In the genomic region with DNA sequence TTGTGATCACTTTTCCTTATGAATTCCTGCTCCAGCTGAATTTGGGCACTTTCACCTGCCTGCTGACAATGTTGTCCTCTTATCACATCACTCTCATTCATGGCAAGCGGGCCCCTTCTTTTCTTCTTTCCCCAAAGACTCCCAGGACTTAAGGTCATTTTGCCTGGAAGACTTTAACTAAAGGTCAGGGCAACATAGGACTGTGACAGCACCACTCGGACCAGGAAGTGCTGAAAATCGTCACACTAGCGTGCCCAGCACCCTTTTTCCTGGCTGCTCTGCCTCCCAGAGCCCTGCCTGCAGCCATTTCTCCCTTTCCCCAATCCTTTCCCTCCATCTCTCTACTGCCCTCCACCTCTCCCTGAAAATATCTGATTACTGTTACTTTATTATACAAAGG, we compare ENCODE assay signal across 1 cellular context.
TF ChIP-seq lines count a peak whose summit lies in the region.

No MANE protein-coding gene starts in this region.

TF ChIP-seq in H1, 55 proteins besides CTCF, POLR2A, EP300 and RAD21:
- TF ChIP-seq CREB1 (IDR thresholded peaks at IDR 0.05) (no peak), CHD2 (IDR thresholded peaks at IDR 0.05; ENCODE audit: low read length) (no peak), CBX5 (IDR thresholded peaks at IDR 0.05; ENCODE audit: low read depth, low read length) (no peak), TCF12 (IDR thresholded peaks at IDR 0.05; ENCODE audit: low read depth, low read length) (no peak), CBX8 (IDR thresholded peaks at IDR 0.05; ENCODE audit: borderline replicate concordance, low read depth, low read length) (no peak), SUZ12 (IDR thresholded peaks at IDR 0.05; ENCODE audit: low read length) (no peak), SP2 (IDR thresholded peaks at IDR 0.05; ENCODE audit: low read length) (no peak), SRF (IDR thresholded peaks at IDR 0.05; ENCODE audit: low read depth, low read length) (no peak), BACH1 (IDR thresholded peaks at IDR 0.05; ENCODE audit: low read length) (no peak), SAP30 (IDR thresholded peaks at IDR 0.05; ENCODE audit: insufficient read depth, insufficient replicate concordance, low read length) (no peak), CEBPB (IDR thresholded peaks at IDR 0.05; ENCODE audit: low read depth, low read length) (no peak), NANOG (IDR thresholded peaks at IDR 0.05; ENCODE audit: insufficient read depth, low read depth, low read length, poor library complexity, severe bottlenecking) (no peak), MAFK (IDR thresholded peaks at IDR 0.05; ENCODE audit: low read depth, low read length) (no peak), RNF2 (IDR thresholded peaks at IDR 0.05; ENCODE audit: borderline replicate concordance, low read depth, low read length, missing control alignments, poor library complexity, severe bottlenecking) (no peak), EZH2 (IDR thresholded peaks at IDR 0.05; ENCODE audit: low read depth, low read length, severe bottlenecking) (no peak)
- TF ChIP-seq, protein P1, sequence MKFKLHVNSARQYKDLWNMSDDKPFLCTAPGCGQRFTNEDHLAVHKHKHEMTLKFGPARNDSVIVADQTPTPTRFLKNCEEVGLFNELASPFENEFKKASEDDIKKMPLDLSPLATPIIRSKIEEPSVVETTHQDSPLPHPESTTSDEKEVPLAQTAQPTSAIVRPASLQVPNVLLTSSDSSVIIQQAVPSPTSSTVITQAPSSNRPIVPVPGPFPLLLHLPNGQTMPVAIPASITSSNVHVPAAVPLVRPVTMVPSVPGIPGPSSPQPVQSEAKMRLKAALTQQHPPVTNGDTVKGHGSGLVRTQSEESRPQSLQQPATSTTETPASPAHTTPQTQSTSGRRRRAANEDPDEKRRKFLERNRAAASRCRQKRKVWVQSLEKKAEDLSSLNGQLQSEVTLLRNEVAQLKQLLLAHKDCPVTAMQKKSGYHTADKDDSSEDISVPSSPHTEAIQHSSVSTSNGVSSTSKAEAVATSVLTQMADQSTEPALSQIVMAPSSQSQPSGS (IDR thresholded peaks at IDR 0.05; ENCODE audit: low read length), result no peak
- TF ChIP-seq, protein P2, sequence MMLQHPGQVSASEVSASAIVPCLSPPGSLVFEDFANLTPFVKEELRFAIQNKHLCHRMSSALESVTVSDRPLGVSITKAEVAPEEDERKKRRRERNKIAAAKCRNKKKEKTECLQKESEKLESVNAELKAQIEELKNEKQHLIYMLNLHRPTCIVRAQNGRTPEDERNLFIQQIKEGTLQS (IDR thresholded peaks at IDR 0.05; ENCODE audit: insufficient read depth, low read depth, low read length), result no peak
